ENCODE assay signal across 9 cellular contexts in the genomic region with DNA sequence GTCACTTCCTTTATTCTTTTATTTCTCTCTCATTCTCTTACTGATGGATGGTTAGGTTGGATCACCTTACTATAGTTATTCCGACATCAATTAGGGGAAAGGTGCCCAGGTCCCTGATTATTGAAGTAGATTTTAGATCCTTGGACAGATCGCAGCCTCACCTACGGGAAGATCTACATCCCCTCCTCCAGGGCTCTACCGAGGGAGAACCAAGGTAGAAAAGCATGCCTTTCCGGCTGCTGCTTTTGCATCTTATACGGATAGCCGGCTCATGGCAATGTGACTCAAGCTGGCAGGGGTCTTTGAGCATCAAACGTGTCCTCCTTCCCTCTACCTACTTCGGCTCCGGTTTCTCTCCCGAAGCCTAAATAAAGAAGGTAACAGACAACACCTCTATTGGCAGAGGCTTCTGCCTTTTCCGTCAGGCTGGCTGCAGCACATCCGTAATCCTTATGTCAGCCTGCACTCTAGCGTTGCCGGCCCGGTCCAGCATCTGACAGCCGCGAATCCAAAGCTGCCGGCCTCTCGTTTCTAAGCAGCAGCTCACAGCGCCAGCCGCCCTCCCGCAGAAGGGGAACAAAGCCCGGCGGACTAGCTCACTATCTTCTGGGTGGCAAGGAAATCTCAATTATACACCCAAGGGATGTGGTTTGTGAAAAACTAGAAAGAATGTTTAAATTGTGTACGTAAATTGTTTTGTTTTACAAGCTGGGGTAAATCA. TPM values are rescaled to one million over a fixed set of nuclear protein-coding genes. Genes with fewer than 3 reads are reported as not detected.
DNase-seq lines count a peak whose midpoint lies in the region; ATAC-seq, FAIRE-seq and TF ChIP-seq lines count a peak whose summit lies in the region.
"Had no signal": no experiment of that assay in that cellular context is flagged by ENCODE, and none has a peak within 500 bp of the region (broad histone marks: within the 10 kb centered on the region; RNA-seq: fewer than 3 reads in every experiment).

No MANE protein-coding gene starts in this region.

- no peaks in the 10 kb centered on the region for H3K9me3 ChIP-seq in keratinocyte (ENCODE audit: control insufficient read depth, low read depth, low read length)
- no peaks in the 10 kb centered on the region for H3K9me3 ChIP-seq in suprapubic skin

- no peaks in the 10 kb centered on the region for H3K79me2 ChIP-seq in keratinocyte (ENCODE audit: control insufficient read depth, insufficient read depth, low read length)

- H3K9me1 ChIP-seq in keratinocyte (ENCODE audit: control insufficient read depth, extremely low read depth, insufficient read depth, low read length) = no peaks in the 10 kb centered on the region

- H2AFZ ChIP-seq in keratinocyte (ENCODE audit: control insufficient read depth, low read length) = peak overlapping the region; percentile 2

- DNase-seq in NCI-H82 (lab: John Stamatoyannopoulos, UW) = peak; percentile 58
- no peak for DNase-seq in NCI-H82 treated with DMSO at 0.1 percent for 48 hours (lab: John Stamatoyannopoulos, UW; ENCODE audit: unreplicated experiment)
- DNase-seq in NCI-H1694 (lab: John Stamatoyannopoulos, UW) = peak; percentile 23
- DNase-seq in cardiac fibroblast (ENCODE audit: low read depth in 2 of 2) = peak; percentile 39 to 41
- no peak for DNase-seq in keratinocyte (ENCODE audit: low read depth, low spot score)
- peak; percentile 79 to 88 for DNase-seq in suprapubic skin (ENCODE audit: low spot score in 2 of 2)
- DNase-seq: DND-41 had no signal

- dilution Hi-C loops in keratinocyte (cut with MboI; ENCODE audit: extremely low pct_ligation_motif_present, low sequenced_read_pairs) = no loop called here

- H3K36me3 ChIP-seq in keratinocyte (ENCODE audit: control insufficient read depth in 2 of 2, extremely low read depth in 1 of 2, insufficient read depth in 2 of 2, low read length in 2 of 2) (no peaks in the 10 kb centered on the region), suprapubic skin (no peaks in the 10 kb centered on the region)

- peak overlapping the region; percentile 9 for H3K4me2 ChIP-seq in keratinocyte (ENCODE audit: control insufficient read depth, extremely low read depth, insufficient read depth, low read depth, low read length)

- peak; percentile 41 for TF ChIP-seq CTCF in cardiac fibroblast (IDR thresholded peaks at IDR 0.05; ENCODE audit: low read depth, low read length)
- peak; percentile 61 to 84 (median 64) for TF ChIP-seq CTCF in keratinocyte (optimal IDR thresholded peaks at IDR 0.05 in 1 of 3, IDR thresholded peaks at IDR 0.05 in 1 of 3, conservative IDR thresholded peaks at IDR 0.05 in 1 of 3; ENCODE audit: extremely low read depth in 1 of 3, insufficient read depth in 2 of 3, low read length in 3 of 3)
- TF ChIP-seq CTCF in suprapubic skin (IDR thresholded peaks at IDR 0.05) = peak in 1 of 2 donors; percentile 41

- H3K27me3 ChIP-seq in keratinocyte (ENCODE audit: control insufficient read depth, extremely low read depth, insufficient read depth, low read length) (peaks cover 4% of the 10 kb centered on the region), suprapubic skin (no peaks in the 10 kb centered on the region)

- H3K9ac ChIP-seq in keratinocyte (ENCODE audit: control insufficient read depth, extremely low read depth, insufficient read depth, low read length) = no peak overlapping the region

- peak; percentile 41 for FAIRE-seq in keratinocyte (lab: Jason Lieb, UNC)

- H3K4me3 ChIP-seq in cardiac fibroblast (replicated peaks in 1 of 2; ENCODE audit: low read depth in 2 of 2, low read length in 2 of 2) = no peak overlapping the region
- no peak overlapping the region for H3K4me3 ChIP-seq in keratinocyte (ENCODE audit: control insufficient read depth in 2 of 3, extremely low read depth in 1 of 3, insufficient read depth in 2 of 3, low read depth in 1 of 3, low read length in 3 of 3)
- peak overlapping the region; percentile 8 for H3K4me3 ChIP-seq in suprapubic skin

- ATAC-seq in HG02610 (IDR thresholded peaks at IDR 0.05; ENCODE audit: unreplicated experiment) = no peak
- no peak for ATAC-seq in HG02571 (IDR thresholded peaks at IDR 0.05; ENCODE audit: unreplicated experiment)

- TF ChIP-seq POLR2A in suprapubic skin (IDR thresholded peaks at IDR 0.05) = no peak

- no peak for TF ChIP-seq EP300 in suprapubic skin (IDR thresholded peaks at IDR 0.05)

- H3K4me1 ChIP-seq in keratinocyte (ENCODE audit: control insufficient read depth, extremely low read depth, insufficient read depth, low read length) (peaks cover 11% of the 10 kb centered on the region), suprapubic skin (peaks cover 16% of the 10 kb centered on the region)

- H3K27ac ChIP-seq in keratinocyte (ENCODE audit: control insufficient read depth, insufficient read depth, low read length) = no peak overlapping the region
- H3K27ac ChIP-seq in suprapubic skin = no peak overlapping the region

- 8% methylated on average over 26 of the region's 26 CpGs for WGBS in suprapubic skin

- no peaks in the 10 kb centered on the region for H4K20me1 ChIP-seq in keratinocyte (ENCODE audit: control insufficient read depth, extremely low read depth, insufficient read depth, low read length)

RNA-seq across cellular contexts. Expression of a gene that starts 46.9 kb away (rescaled TPM):
- 0.04 TPM in 1 of 3 replicates, not detected in the others for polyA plus RNA-seq in keratinocyte
- not detected for polyA plus RNA-seq in keratinocyte (2011; ENCODE audit: low read depth)
- 0.02 TPM in 1 of 2 replicates, not detected in the other for polyA plus RNA-seq in keratinocyte (2011; cell fraction: cytosol; rRNA removed)
- polyA plus RNA-seq in keratinocyte (2011; cell fraction: nucleus; rRNA removed) = not detected in 2 replicates
- polyA plus RNA-seq in keratinocyte (2012; ENCODE audit: low replicate concordance) = not detected in 2 replicates
- polyA minus RNA-seq in keratinocyte = 0.13 TPM in 1 of 3 replicates, not detected in the others
- not detected for polyA minus RNA-seq in keratinocyte (2011; cell fraction: cytosol; rRNA and poly(A)+ RNA removed)
- polyA minus RNA-seq in keratinocyte (2011; cell fraction: nucleus; rRNA and poly(A)+ RNA removed) = not detected in 2 replicates
- 10 to 100 TPM in 2 of 4 donors, 1 to 10 TPM in 2; 6.1 to 11.6 (median 9.1) TPM for total RNA-seq in suprapubic skin

Comparison
In these comparisons a context has a peak if more than half of its experiments do, and no peak if none do; other contexts are left out.
1. DNase-seq: peak in NCI-H82 (single experiment), NCI-H1694 (single experiment), cardiac fibroblast (2 of 2) and suprapubic skin (2 of 2); none in NCI-H82 treated with DMSO at 0.1 percent for 48 hours (single experiment) and keratinocyte (single experiment).